In the genomic region with DNA sequence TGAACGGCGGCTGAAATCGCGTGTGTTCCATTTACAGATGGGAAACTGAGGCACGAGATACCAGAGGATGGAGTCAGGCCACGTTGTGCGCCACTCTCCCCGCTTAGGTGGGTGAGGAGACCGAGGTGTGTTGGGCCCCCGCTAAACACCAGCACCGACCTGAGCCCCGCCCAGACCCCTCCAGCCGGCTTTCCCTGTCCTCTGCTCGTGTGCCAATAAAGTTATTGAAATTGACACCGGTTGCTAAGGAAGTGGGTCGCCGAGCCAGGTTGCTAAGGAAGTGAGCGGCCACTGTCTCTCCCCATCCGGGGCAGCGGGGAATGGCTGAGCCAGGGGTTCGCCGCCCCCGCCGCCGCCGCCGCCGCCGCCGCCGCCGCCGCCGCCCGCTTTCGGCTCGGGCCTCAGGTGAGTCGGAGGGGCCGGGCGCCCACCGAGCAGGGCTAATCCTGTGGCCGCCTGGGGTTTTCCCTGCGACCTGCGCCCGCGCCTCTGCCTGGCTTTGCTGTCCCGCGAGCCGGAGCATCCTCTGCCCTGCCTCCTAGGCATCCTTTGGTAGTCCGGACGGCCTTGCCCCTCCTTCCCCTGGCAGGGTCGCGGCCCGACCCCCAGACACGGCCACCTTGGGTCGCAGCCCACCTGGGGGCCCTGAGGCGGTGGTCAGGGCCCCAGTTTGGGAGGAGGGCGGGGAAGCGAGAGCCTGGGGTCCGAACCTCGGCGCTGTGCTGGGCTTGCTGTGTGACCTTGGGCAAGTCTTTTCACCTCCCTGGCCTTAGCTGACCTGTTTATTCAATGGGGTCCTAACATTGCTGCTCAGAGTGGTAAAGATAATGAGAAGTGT, we compare ENCODE assay signal across 1 cellular context.
TF ChIP-seq lines count a peak whose summit lies in the region.

A gene (plus strand): TSS at position 291 of the 838 bp plus-strand sequence. CDS start 32,127 bp downstream, outside the sequence.

TF ChIP-seq in HepG2, 621 proteins besides CTCF, POLR2A, EP300 and RAD21 (continued from another document and continues in another):
- peak; percentile 68; the same call in 1 of the 2 replicates for TF ChIP-seq ZNF143 (CRISPR knock-in tag; IDR thresholded peaks at IDR 0.05)
- TF ChIP-seq, protein P1, sequence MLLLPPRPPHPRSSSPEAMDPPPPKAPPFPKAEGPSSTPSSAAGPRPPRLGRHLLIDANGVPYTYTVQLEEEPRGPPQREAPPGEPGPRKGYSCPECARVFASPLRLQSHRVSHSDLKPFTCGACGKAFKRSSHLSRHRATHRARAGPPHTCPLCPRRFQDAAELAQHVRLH (CRISPR knock-in tag; IDR thresholded peaks at IDR 0.05; ENCODE audit: borderline replicate concordance, low read depth) = no peak; the same call in 1 of the 2 replicates
- no peak for TF ChIP-seq ZNF460 (CRISPR knock-in tag; IDR thresholded peaks at IDR 0.05; ENCODE audit: borderline replicate concordance)
- no peak; the same call in 1 of the 2 replicates for TF ChIP-seq ZNF335 (CRISPR knock-in tag; IDR thresholded peaks at IDR 0.05)
- TF ChIP-seq ZNF572 (CRISPR knock-in tag; IDR thresholded peaks at IDR 0.05) = 0 out of 2 replicates have a peak, but pooled peaks have one; percentile 20
- no peak for TF ChIP-seq HMG20A (CRISPR knock-in tag; IDR thresholded peaks at IDR 0.05; ENCODE audit: borderline replicate concordance)
- 0 out of 2 replicates have a peak, but pooled peaks have one; percentile 56 for TF ChIP-seq ZNF615 (CRISPR knock-in tag; IDR thresholded peaks at IDR 0.05; ENCODE audit: borderline replicate concordance)
- TF ChIP-seq, protein P2, sequence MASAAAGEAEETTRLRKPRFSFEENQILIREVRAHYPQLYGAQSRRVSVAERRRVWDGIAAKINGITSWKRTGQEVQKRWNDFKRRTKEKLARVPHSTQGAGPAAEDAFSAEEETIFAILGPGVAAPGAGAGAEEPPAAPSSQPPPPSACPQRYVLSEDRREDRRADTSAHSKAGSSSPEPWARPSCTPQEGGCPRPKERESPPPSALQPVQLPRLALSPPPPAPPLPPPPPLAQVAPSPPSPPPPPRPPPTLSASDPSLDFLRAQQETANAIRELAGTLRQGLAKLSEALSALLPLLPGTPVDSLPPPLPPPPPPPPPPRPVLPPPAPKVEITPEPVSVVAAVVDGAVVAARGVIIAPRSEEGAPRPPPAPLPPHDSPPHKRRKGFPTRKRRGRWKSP (CRISPR knock-in tag; IDR thresholded peaks at IDR 0.05) = no peak
- TF ChIP-seq, protein P3, sequence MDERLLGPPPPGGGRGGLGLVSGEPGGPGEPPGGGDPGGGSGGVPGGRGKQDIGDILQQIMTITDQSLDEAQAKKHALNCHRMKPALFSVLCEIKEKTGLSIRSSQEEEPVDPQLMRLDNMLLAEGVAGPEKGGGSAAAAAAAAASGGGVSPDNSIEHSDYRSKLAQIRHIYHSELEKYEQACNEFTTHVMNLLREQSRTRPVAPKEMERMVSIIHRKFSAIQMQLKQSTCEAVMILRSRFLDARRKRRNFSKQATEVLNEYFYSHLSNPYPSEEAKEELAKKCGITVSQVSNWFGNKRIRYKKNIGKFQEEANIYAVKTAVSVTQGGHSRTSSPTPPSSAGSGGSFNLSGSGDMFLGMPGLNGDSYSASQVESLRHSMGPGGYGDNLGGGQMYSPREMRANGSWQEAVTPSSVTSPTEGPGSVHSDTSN (CRISPR knock-in tag; IDR thresholded peaks at IDR 0.05) = 0 out of 2 replicates have a peak, but pooled peaks have one; percentile 19
- peak; percentile 59; the same call in 1 of the 2 replicates for TF ChIP-seq KLF9 (CRISPR knock-in tag; IDR thresholded peaks at IDR 0.05; ENCODE audit: low read depth)
- TF ChIP-seq ZNF563 (CRISPR knock-in tag; IDR thresholded peaks at IDR 0.05) = peak; percentile 85; the same call in 1 of the 2 replicates
- TF ChIP-seq, protein P4, sequence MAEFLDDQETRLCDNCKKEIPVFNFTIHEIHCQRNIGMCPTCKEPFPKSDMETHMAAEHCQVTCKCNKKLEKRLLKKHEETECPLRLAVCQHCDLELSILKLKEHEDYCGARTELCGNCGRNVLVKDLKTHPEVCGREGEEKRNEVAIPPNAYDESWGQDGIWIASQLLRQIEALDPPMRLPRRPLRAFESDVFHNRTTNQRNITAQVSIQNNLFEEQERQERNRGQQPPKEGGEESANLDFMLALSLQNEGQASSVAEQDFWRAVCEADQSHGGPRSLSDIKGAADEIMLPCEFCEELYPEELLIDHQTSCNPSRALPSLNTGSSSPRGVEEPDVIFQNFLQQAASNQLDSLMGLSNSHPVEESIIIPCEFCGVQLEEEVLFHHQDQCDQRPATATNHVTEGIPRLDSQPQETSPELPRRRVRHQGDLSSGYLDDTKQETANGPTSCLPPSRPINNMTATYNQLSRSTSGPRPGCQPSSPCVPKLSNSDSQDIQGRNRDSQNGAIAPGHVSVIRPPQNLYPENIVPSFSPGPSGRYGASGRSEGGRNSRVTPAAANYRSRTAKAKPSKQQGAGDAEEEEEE (CRISPR knock-in tag; IDR thresholded peaks at IDR 0.05; ENCODE audit: borderline replicate concordance) = peak; percentile 28; the same call in 1 of the 2 replicates
- no peak for TF ChIP-seq ZNF441 (CRISPR knock-in tag; IDR thresholded peaks at IDR 0.05; ENCODE audit: borderline replicate concordance)
- peak; percentile 86 for TF ChIP-seq SP4 (CRISPR knock-in tag; IDR thresholded peaks at IDR 0.05)
- TF ChIP-seq ZSCAN25 (CRISPR knock-in tag; IDR thresholded peaks at IDR 0.05) = peak; percentile 79
- TF ChIP-seq NFKBIZ (CRISPR knock-in tag; IDR thresholded peaks at IDR 0.05) = peak; percentile 44; the same call in 1 of the 2 replicates
- TF ChIP-seq MTF2 (CRISPR knock-in tag; IDR thresholded peaks at IDR 0.05; ENCODE audit: borderline replicate concordance) = no peak
- no peak; the same call in 1 of the 2 replicates for TF ChIP-seq ZNF160 (CRISPR knock-in tag; IDR thresholded peaks at IDR 0.05)
- TF ChIP-seq REPIN1 (CRISPR knock-in tag; IDR thresholded peaks at IDR 0.05; ENCODE audit: borderline replicate concordance, low read depth) = peak; percentile 86; the same call in 1 of the 2 replicates
- TF ChIP-seq MAF1 (CRISPR knock-in tag; IDR thresholded peaks at IDR 0.05; ENCODE audit: borderline replicate concordance) = peak; percentile 91
- no peak for TF ChIP-seq NPAS2 (CRISPR knock-in tag; IDR thresholded peaks at IDR 0.05; ENCODE audit: borderline replicate concordance)
- TF ChIP-seq CBX1 (IDR thresholded peaks at IDR 0.05; ENCODE audit: low read depth) = peak; percentile 91
- TF ChIP-seq IKZF4 (CRISPR knock-in tag; IDR thresholded peaks at IDR 0.05; ENCODE audit: borderline replicate concordance, low read depth, not compliant biosample characterization) = peak; percentile 82
- TF ChIP-seq, protein P5, sequence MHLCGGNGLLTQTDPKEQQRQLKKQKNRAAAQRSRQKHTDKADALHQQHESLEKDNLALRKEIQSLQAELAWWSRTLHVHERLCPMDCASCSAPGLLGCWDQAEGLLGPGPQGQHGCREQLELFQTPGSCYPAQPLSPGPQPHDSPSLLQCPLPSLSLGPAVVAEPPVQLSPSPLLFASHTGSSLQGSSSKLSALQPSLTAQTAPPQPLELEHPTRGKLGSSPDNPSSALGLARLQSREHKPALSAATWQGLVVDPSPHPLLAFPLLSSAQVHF (CRISPR knock-in tag; IDR thresholded peaks at IDR 0.05) = no peak
- TF ChIP-seq SALL1 (CRISPR knock-in tag; IDR thresholded peaks at IDR 0.05) = peak; percentile 90
- TF ChIP-seq, protein P6, sequence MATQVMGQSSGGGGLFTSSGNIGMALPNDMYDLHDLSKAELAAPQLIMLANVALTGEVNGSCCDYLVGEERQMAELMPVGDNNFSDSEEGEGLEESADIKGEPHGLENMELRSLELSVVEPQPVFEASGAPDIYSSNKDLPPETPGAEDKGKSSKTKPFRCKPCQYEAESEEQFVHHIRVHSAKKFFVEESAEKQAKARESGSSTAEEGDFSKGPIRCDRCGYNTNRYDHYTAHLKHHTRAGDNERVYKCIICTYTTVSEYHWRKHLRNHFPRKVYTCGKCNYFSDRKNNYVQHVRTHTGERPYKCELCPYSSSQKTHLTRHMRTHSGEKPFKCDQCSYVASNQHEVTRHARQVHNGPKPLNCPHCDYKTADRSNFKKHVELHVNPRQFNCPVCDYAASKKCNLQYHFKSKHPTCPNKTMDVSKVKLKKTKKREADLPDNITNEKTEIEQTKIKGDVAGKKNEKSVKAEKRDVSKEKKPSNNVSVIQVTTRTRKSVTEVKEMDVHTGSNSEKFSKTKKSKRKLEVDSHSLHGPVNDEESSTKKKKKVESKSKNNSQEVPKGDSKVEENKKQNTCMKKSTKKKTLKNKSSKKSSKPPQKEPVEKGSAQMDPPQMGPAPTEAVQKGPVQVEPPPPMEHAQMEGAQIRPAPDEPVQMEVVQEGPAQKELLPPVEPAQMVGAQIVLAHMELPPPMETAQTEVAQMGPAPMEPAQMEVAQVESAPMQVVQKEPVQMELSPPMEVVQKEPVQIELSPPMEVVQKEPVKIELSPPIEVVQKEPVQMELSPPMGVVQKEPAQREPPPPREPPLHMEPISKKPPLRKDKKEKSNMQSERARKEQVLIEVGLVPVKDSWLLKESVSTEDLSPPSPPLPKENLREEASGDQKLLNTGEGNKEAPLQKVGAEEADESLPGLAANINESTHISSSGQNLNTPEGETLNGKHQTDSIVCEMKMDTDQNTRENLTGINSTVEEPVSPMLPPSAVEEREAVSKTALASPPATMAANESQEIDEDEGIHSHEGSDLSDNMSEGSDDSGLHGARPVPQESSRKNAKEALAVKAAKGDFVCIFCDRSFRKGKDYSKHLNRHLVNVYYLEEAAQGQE (IDR thresholded peaks at IDR 0.05; ENCODE audit: borderline replicate concordance in 1 of 2, low read depth in 1 of 2, low read length in 2 of 2) = peak in 1 of 2 experiments; percentile 67; a peak in 1 of 4 replicates
- TF ChIP-seq ELF1 (CRISPR knock-in tag; IDR thresholded peaks at IDR 0.05) = peak; percentile 98
- TF ChIP-seq FOXJ3 (CRISPR knock-in tag; IDR thresholded peaks at IDR 0.05; ENCODE audit: borderline replicate concordance) = no peak
- peak; percentile 99 for TF ChIP-seq ELF3 (CRISPR knock-in tag; IDR thresholded peaks at IDR 0.05)
- no peak for TF ChIP-seq ATF1 (CRISPR knock-in tag; IDR thresholded peaks at IDR 0.05)
- TF ChIP-seq HNRNPLL (IDR thresholded peaks at IDR 0.05; ENCODE audit: low read depth, low read length, poor library complexity, severe bottlenecking) = no peak
- TF ChIP-seq SRSF4 (IDR thresholded peaks at IDR 0.05; ENCODE audit: low read depth, low read length, poor library complexity, severe bottlenecking) = no peak
- no peak for TF ChIP-seq ZNF256 (CRISPR knock-in tag; conservative IDR thresholded peaks at IDR 0.05)
- no peak for TF ChIP-seq NR3C1 (CRISPR knock-in tag; IDR thresholded peaks at IDR 0.05)
- 0 out of 2 replicates have a peak, but pooled peaks have one; percentile 28 for TF ChIP-seq ZNF7 (CRISPR knock-in tag; IDR thresholded peaks at IDR 0.05)
- no peak for TF ChIP-seq REXO4 (CRISPR knock-in tag; IDR thresholded peaks at IDR 0.05; ENCODE audit: borderline replicate concordance)
- TF ChIP-seq, protein P7, sequence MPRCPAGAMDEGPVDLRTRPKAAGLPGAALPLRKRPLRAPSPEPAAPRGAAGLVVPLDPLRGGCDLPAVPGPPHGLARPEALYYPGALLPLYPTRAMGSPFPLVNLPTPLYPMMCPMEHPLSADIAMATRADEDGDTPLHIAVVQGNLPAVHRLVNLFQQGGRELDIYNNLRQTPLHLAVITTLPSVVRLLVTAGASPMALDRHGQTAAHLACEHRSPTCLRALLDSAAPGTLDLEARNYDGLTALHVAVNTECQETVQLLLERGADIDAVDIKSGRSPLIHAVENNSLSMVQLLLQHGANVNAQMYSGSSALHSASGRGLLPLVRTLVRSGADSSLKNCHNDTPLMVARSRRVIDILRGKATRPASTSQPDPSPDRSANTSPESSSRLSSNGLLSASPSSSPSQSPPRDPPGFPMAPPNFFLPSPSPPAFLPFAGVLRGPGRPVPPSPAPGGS (CRISPR knock-in tag; IDR thresholded peaks at IDR 0.05) = peak; percentile 92
- TF ChIP-seq ZFAT (CRISPR knock-in tag; conservative IDR thresholded peaks at IDR 0.05) = no peak
- TF ChIP-seq, protein P8, sequence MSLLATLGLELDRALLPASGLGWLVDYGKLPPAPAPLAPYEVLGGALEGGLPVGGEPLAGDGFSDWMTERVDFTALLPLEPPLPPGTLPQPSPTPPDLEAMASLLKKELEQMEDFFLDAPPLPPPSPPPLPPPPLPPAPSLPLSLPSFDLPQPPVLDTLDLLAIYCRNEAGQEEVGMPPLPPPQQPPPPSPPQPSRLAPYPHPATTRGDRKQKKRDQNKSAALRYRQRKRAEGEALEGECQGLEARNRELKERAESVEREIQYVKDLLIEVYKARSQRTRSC (CRISPR knock-in tag; IDR thresholded peaks at IDR 0.05; ENCODE audit: low read depth) = no peak
- 0 out of 2 replicates have a peak, but pooled peaks have one; percentile 84 for TF ChIP-seq GLI4 (CRISPR knock-in tag; IDR thresholded peaks at IDR 0.05; ENCODE audit: borderline replicate concordance)
- TF ChIP-seq ZNF274 (CRISPR knock-in tag; IDR thresholded peaks at IDR 0.05) = peak; percentile 54; the same call in 1 of the 2 replicates
- peak; percentile 39; the same call in 1 of the 2 replicates for TF ChIP-seq NR2F2 (IDR thresholded peaks at IDR 0.05; ENCODE audit: borderline replicate concordance, low read depth)
- TF ChIP-seq, protein P9, sequence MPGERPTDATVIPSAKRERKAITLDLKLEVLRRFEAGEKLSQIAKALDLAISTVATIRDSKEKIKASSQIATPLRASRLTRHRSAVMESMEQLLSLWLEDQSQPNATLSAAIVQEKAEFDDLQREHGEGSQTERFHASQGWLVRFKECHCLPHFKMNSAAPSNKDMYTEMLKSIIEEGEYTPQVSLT (CRISPR knock-in tag; IDR thresholded peaks at IDR 0.05; ENCODE audit: borderline replicate concordance, low read depth) = no peak
- TF ChIP-seq TGIF2 (CRISPR knock-in tag; IDR thresholded peaks at IDR 0.05) = peak; percentile 96
- TF ChIP-seq CENPX (CRISPR knock-in tag; IDR thresholded peaks at IDR 0.05) = no peak
- TF ChIP-seq HIVEP1 (CRISPR knock-in tag; IDR thresholded peaks at IDR 0.05) = peak; percentile 74
- TF ChIP-seq THYN1 (CRISPR knock-in tag; IDR thresholded peaks at IDR 0.05; ENCODE audit: borderline replicate concordance, low read depth) = no peak
- TF ChIP-seq MXI1 (IDR thresholded peaks at IDR 0.05; ENCODE audit: borderline replicate concordance, low read depth, low read length) = peak; percentile 95; the same call in 2 of the 3 replicates
- TF ChIP-seq SNRNP70 (IDR thresholded peaks at IDR 0.05; ENCODE audit: low read depth, low read length) = no peak
- TF ChIP-seq U2AF2 (IDR thresholded peaks at IDR 0.05; ENCODE audit: low read depth, low read length) = no peak
- TF ChIP-seq PRPF4 (IDR thresholded peaks at IDR 0.05; ENCODE audit: low read depth, low read length, poor library complexity, severe bottlenecking) = peak; percentile 99
- peak; percentile 70; the same call in 1 of the 2 replicates for TF ChIP-seq ZNF34 (CRISPR knock-in tag; IDR thresholded peaks at IDR 0.05; ENCODE audit: borderline replicate concordance)
- TF ChIP-seq HOXA5 (CRISPR knock-in tag; IDR thresholded peaks at IDR 0.05) = peak; percentile 84; the same call in 1 of the 2 replicates
- peak; percentile 82; the same call in 1 of the 2 replicates for TF ChIP-seq MEIS2 (CRISPR knock-in tag; IDR thresholded peaks at IDR 0.05)
- peak; percentile 63; the same call in 1 of the 2 replicates for TF ChIP-seq MYC (CRISPR knock-in tag; IDR thresholded peaks at IDR 0.05; ENCODE audit: borderline replicate concordance)
- 0 out of 2 replicates have a peak, but pooled peaks have one; percentile 61 for TF ChIP-seq KLF13 (CRISPR knock-in tag; IDR thresholded peaks at IDR 0.05)
